In genomic region chr7:100366411-100367250, GRCh38 we compare ENCODE assay signal across 12 cellular contexts. TPM values are rescaled to one million over a fixed set of nuclear protein-coding genes. Genes with fewer than 3 reads are reported as not detected.
DNase-seq lines count a peak whose midpoint lies in the region; ATAC-seq, FAIRE-seq and TF ChIP-seq lines count a peak whose summit lies in the region.
"Had no signal": no experiment of that assay in that cellular context is flagged by ENCODE, and none has a peak within 500 bp of the region (broad histone marks: within the 10 kb centered on the region; RNA-seq: fewer than 3 reads in every experiment).

No MANE protein-coding gene starts in this region.

- H3K9ac ChIP-seq in MM.1S (ENCODE audit: low read length) (peak overlapping the region; percentile 76), K562 (ENCODE audit: insufficient read depth in 1 of 2, low read depth in 2 of 2, low read length in 2 of 2) (peak overlapping the region in 1 of 2 experiments; percentile 80; a peak in 2 of 4 replicates)

- H3K4me1 ChIP-seq in MM.1S (ENCODE audit: low read length) (peaks cover 36% of the 10 kb centered on the region), K562 (replicated peaks in 1 of 2; ENCODE audit: control insufficient read depth in 2 of 2, insufficient read depth in 2 of 2, low read length in 2 of 2) (peaks cover 7 to 14% of the 10 kb centered on the region in 2 experiments; a peak in 4 of 5 replicates)

- H3K4me3 Mint-ChIP-seq in activated CD4-positive, alpha-beta T cell treated with anti-CD3 and anti-CD28 coated beads, Interleukin-2, amount 10 ng/mL, durations not matched to agents 24 days and 14 days: no peak overlapping the region

- TF ChIP-seq RAD21 in K562 (CRISPR knock-in tag; conservative IDR thresholded peaks at IDR 0.05 in 1 of 2, IDR thresholded peaks at IDR 0.05 in 1 of 2): no peak

- CTCF ChIA-PET in K562 (lab: Yijun Ruan, JAX; ENCODE audit: low intra/inter-chr PET ratio): no interaction called here

- H2AFZ ChIP-seq in MM.1S (ENCODE audit: low read length) (no peak overlapping the region), K562 (ENCODE audit: low read depth, low read length) (no peak overlapping the region)

- no peak for FAIRE-seq in K562 (lab: Jason Lieb, UNC)

- TF ChIP-seq POLR2A in K562 (conservative IDR thresholded peaks at IDR 0.05): peak; percentile 66

- H3K79me2 ChIP-seq in MM.1S (ENCODE audit: low read length) (0 out of 2 replicates have a peak, but pooled peaks cover 4% of the 10 kb centered on the region), K562 (ENCODE audit: control insufficient read depth, insufficient read depth, low read length) (no peaks in the 10 kb centered on the region)

- intact Hi-C loops in activated CD4-positive, alpha-beta T cell treated with anti-CD3 and anti-CD28 coated beads, Interleukin-2, amount 10 ng/mL, durations not matched to agents 24 days and 14 days (cut with micrococcal nuclease): no loop called here
- intact Hi-C loops in K562 (cut with micrococcal nuclease): no loop called here

- in situ Hi-C loops in K562 (cut with MboI): no loop called here

- H3K9me3 ChIP-seq in MM.1S (replicated peaks; ENCODE audit: insufficient read depth, low read length): no peaks in the 10 kb centered on the region
- H3K9me3 ChIP-seq in K562 (replicated peaks; ENCODE audit: control insufficient read depth, insufficient read depth, low read depth, low read length): no peaks in the 10 kb centered on the region

- H3K9me3 Mint-ChIP-seq in activated CD4-positive, alpha-beta T cell treated with anti-CD3 and anti-CD28 coated beads, Interleukin-2, amount 10 ng/mL, durations not matched to agents 24 days and 14 days: peaks cover 4% of the 10 kb centered on the region

- peaks cover 56% of the 10 kb centered on the region for H3F3A ChIP-seq in MM.1S (ENCODE audit: insufficient read depth, low read length)

- no peaks in the 10 kb centered on the region for H3K27me3 ChIP-seq in MM.1S (replicated peaks; ENCODE audit: insufficient read depth, low read length)
- no peaks in the 10 kb centered on the region for H3K27me3 ChIP-seq in K562 (ENCODE audit: control insufficient read depth in 2 of 2, insufficient read depth in 2 of 2, low read length in 2 of 2)

- no peaks in the 10 kb centered on the region for H3K27me3 Mint-ChIP-seq in activated CD4-positive, alpha-beta T cell treated with anti-CD3 and anti-CD28 coated beads, Interleukin-2, amount 10 ng/mL, durations not matched to agents 24 days and 14 days

- H3K4me3 ChIP-seq in MM.1S (ENCODE audit: low read length) (peak overlapping the region; percentile 0; the same call in 1 of the 2 replicates), K562 (no peak overlapping the region)

- ATAC-seq in K562 (peak; percentile 2), GM19328 (IDR thresholded peaks at IDR 0.05; ENCODE audit: unreplicated experiment) (no peak)

- H4K20me1 ChIP-seq in MM.1S (ENCODE audit: insufficient read depth, low read length): no peaks in the 10 kb centered on the region
- H4K20me1 ChIP-seq in K562 (replicated peaks; ENCODE audit: control insufficient read depth, insufficient read depth, low read length): no peaks in the 10 kb centered on the region

- POLR2A ChIA-PET in K562 (lab: Yijun Ruan, JAX): interaction anchor here (0.5 to 0.6 kb wide), 2 partner anchors 12 to 1396 kb away, joined by 3 read pairs; no protein-coding TSS in a partner anchor

- 78% methylated on average over 16 of the region's 16 CpGs for WGBS in K562 (ENCODE audit: insufficient coverage, low coverage, missing lambda C conversion rate)

- H3K4me1 Mint-ChIP-seq in activated CD4-positive, alpha-beta T cell treated with anti-CD3 and anti-CD28 coated beads, Interleukin-2, amount 10 ng/mL, durations not matched to agents 24 days and 14 days: peaks cover 29% of the 10 kb centered on the region

- peaks cover 54% of the 10 kb centered on the region for H3K36me3 Mint-ChIP-seq in activated CD4-positive, alpha-beta T cell treated with anti-CD3 and anti-CD28 coated beads, Interleukin-2, amount 10 ng/mL, durations not matched to agents 24 days and 14 days (ENCODE audit: low read depth)

- H3K9me1 ChIP-seq in K562 (ENCODE audit: control insufficient read depth, insufficient read depth, low read length): peaks cover 4% of the 10 kb centered on the region

- no peak for DNase-seq in activated CD4-positive, alpha-beta T cell treated with anti-CD3 and anti-CD28 coated beads, Interleukin-2, amount 10 ng/mL, durations not matched to agents 24 days and 14 days
- DNase-seq in activated CD4-positive, alpha-beta T cell treated with anti-CD3 and anti-CD28 coated beads for 4 hours: no peak
- DNase-seq in MM.1S (no peak), K562 (ENCODE audit: extremely low read depth in 1 of 4, low spot score in 3 of 4) (peak in 2 of 4 experiments; percentile 20 to 23), nucleus accumbens (lab: John Stamatoyannopoulos, UW) (no peak), amniotic stem cell (lab: John Stamatoyannopoulos, UW) (no peak)
- DNase-seq in stimulated activated CD8-positive, alpha-beta memory T cell treated with anti-CD3 and anti-CD28 coated beads, Interleukin-4, amount 100 ng/mL, for 48 hours: peak; percentile 73
- DNase-seq: effector CD4-positive, alpha-beta T cell; NCI-H1417 had no signal

- H3K27ac ChIP-seq in MM.1S (ENCODE audit: low read length) (peak overlapping the region; percentile 95), K562 (ENCODE audit: extremely low read depth, low read depth, low read length) (no peak overlapping the region)

- H3K27ac Mint-ChIP-seq in activated CD4-positive, alpha-beta T cell treated with anti-CD3 and anti-CD28 coated beads, Interleukin-2, amount 10 ng/mL, durations not matched to agents 24 days and 14 days: peak overlapping the region; percentile 85

- BruUV-seq in K562 (replicated peaks; lab: Mats Ljungman, UMichigan): no TSS peak

- no peaks in the 10 kb centered on the region for H3K9me2 ChIP-seq in MM.1S (replicated peaks; ENCODE audit: insufficient read depth, low read length)

- no peak for TF ChIP-seq EP300 in K562 (IDR thresholded peaks at IDR 0.05; ENCODE audit: low read length)

- no peak for TF ChIP-seq CTCF in MM.1S (IDR thresholded peaks at IDR 0.05; ENCODE audit: low read length)
- TF ChIP-seq CTCF in K562 (IDR thresholded peaks at IDR 0.05 in 2 of 3, conservative IDR thresholded peaks at IDR 0.05 in 1 of 3; ENCODE audit: insufficient read depth in 2 of 3, low read depth in 1 of 3, low read length in 3 of 3): no peak

- no peaks in the 10 kb centered on the region for H3K36me3 ChIP-seq in MM.1S (replicated peaks; ENCODE audit: insufficient read depth, low read length)
- H3K36me3 ChIP-seq in K562 (ENCODE audit: control insufficient read depth, insufficient read depth, low read length): peaks cover 39% of the 10 kb centered on the region

- H3K4me2 ChIP-seq in MM.1S (ENCODE audit: low read depth, low read length): peak overlapping the region; percentile 76; the same call in 1 of the 2 replicates
- H3K4me2 ChIP-seq in K562 (ENCODE audit: insufficient read depth, low read length): no peak overlapping the region

RNA-seq across cellular contexts. Expression of gene PILRA, which starts 6.7 kb away (rescaled TPM):
- 9.8 and 11.6 TPM in 2 replicates for total RNA-seq in activated CD4-positive, alpha-beta T cell treated with anti-CD3 and anti-CD28 coated beads, Interleukin-2, amount 10 ng/mL, durations not matched to agents 24 days and 14 days
- 9.0 and 11.0 TPM in 2 replicates for total RNA-seq in K562 (2011; cell fraction: chromatin; rRNA removed; ENCODE audit: low replicate concordance)
- 5.9 and 6.2 TPM in 2 replicates for total RNA-seq in K562 (2011; cell fraction: nucleolus; rRNA removed)
- 8.1 and 8.8 TPM in 2 replicates for total RNA-seq in K562 (2011; cell fraction: nucleoplasm; rRNA removed)
- 0.23 and 0.41 TPM in 2 replicates for total RNA-seq in K562 (2014; rRNA removed)
- 0.32 and 0.47 TPM in 2 replicates for total RNA-seq in K562 (2014; rRNA removed; fragmentation: Illumina TruSeq; extraction: Trizol)
- total RNA-seq in K562 (2015; rRNA removed; fragmentation: Illumina TruSeq; extraction: Trizol): 0.34 and 0.65 TPM in 2 replicates
- 0.83 and 0.95 TPM in 2 replicates for total RNA-seq in K562 (2021)
- polyA plus RNA-seq in K562 (2011; rRNA removed): 1.8 and 3.1 TPM in 2 replicates
- polyA plus RNA-seq in K562 (2011; cell fraction: cytosol; rRNA removed): 1.8 and 3.1 TPM in 2 replicates
- polyA plus RNA-seq in K562 (2011; cell fraction: nucleus; rRNA removed): 12.1 and 14.8 TPM in 2 replicates
- 0.79 and 2.9 TPM in 2 replicates for polyA plus RNA-seq in K562 (2012)
- polyA plus RNA-seq in K562 (2014; fragmentation: Illumina TruSeq; extraction: Trizol): 0.73 and 0.93 TPM in 2 replicates
- polyA plus RNA-seq in K562 (2014; fragmentation: Nextera tagmentation; extraction: Ambion mirVana): under 1 TPM; 0.13 to 0.21 TPM
- polyA plus RNA-seq in K562 (2014; rRNA removed): 0.62 and 1.6 TPM in 2 replicates
- polyA minus RNA-seq in K562 (2011; rRNA and poly(A)+ RNA removed): 0.30 TPM in 1 of 2 replicates, not detected in the other
- not detected in 2 replicates for polyA minus RNA-seq in K562 (2011; cell fraction: cytosol; rRNA and poly(A)+ RNA removed)
- polyA minus RNA-seq in K562 (2011; cell fraction: nucleus; rRNA and poly(A)+ RNA removed): 1.1 and 1.6 TPM in 2 replicates
- total RNA-seq: kidney epithelial cell had no signal

RNA-seq across cellular contexts. Expression of gene PILRB, which starts 8.7 kb away (rescaled TPM):
- 74.6 and 78.3 TPM in 2 replicates for total RNA-seq in activated CD4-positive, alpha-beta T cell treated with anti-CD3 and anti-CD28 coated beads, Interleukin-2, amount 10 ng/mL, durations not matched to agents 24 days and 14 days
- total RNA-seq in K562 (2011; cell fraction: chromatin; rRNA removed; ENCODE audit: low replicate concordance): 248 and 523 TPM in 2 replicates
- 303 and 304 TPM in 2 replicates for total RNA-seq in K562 (2011; cell fraction: nucleolus; rRNA removed)
- total RNA-seq in K562 (2011; cell fraction: nucleoplasm; rRNA removed): 245 and 257 TPM in 2 replicates
- 37.0 and 37.7 TPM in 2 replicates for total RNA-seq in K562 (2014; rRNA removed)
- 14.4 and 25.4 TPM in 2 replicates for total RNA-seq in K562 (2014; rRNA removed; fragmentation: Illumina TruSeq; extraction: Trizol)
- total RNA-seq in K562 (2015; rRNA removed; fragmentation: Illumina TruSeq; extraction: Trizol): 30.7 and 32.3 TPM in 2 replicates
- 39.0 and 45.3 TPM in 2 replicates for total RNA-seq in K562 (2021)
- polyA plus RNA-seq in K562 (2011; rRNA removed): 39.2 and 56.1 TPM in 2 replicates
- 30.7 and 45.8 TPM in 2 replicates for polyA plus RNA-seq in K562 (2011; cell fraction: cytosol; rRNA removed)
- polyA plus RNA-seq in K562 (2011; cell fraction: nucleus; rRNA removed): 448 and 634 TPM in 2 replicates
- 39.7 and 51.9 TPM in 2 replicates for polyA plus RNA-seq in K562 (2012)
- 49.9 and 56.7 TPM in 2 replicates for polyA plus RNA-seq in K562 (2014; fragmentation: Illumina TruSeq; extraction: Trizol)
- polyA plus RNA-seq in K562 (2014; fragmentation: Nextera tagmentation; extraction: Ambion mirVana): 1 to 10 TPM; 6.2 to 7.1 TPM
- 94.6 and 99.3 TPM in 2 replicates for polyA plus RNA-seq in K562 (2014; rRNA removed)
- 8.3 and 12.6 TPM in 2 replicates for polyA minus RNA-seq in K562 (2011; rRNA and poly(A)+ RNA removed)
- polyA minus RNA-seq in K562 (2011; cell fraction: cytosol; rRNA and poly(A)+ RNA removed): 2.9 and 8.4 TPM in 2 replicates
- 43.1 and 49.8 TPM in 2 replicates for polyA minus RNA-seq in K562 (2011; cell fraction: nucleus; rRNA and poly(A)+ RNA removed)

RNA-seq across cellular contexts. Expression of gene SPDYE3, which starts 59.1 kb away (rescaled TPM):
- not detected in 2 replicates for total RNA-seq in activated CD4-positive, alpha-beta T cell treated with anti-CD3 and anti-CD28 coated beads, Interleukin-2, amount 10 ng/mL, durations not matched to agents 24 days and 14 days
- 0.21 and 0.53 TPM in 2 replicates for total RNA-seq in K562 (2011; cell fraction: chromatin; rRNA removed; ENCODE audit: low replicate concordance)
- not detected in 2 replicates for total RNA-seq in K562 (2011; cell fraction: nucleolus; rRNA removed)
- total RNA-seq in K562 (2011; cell fraction: nucleoplasm; rRNA removed): not detected in 2 replicates
- total RNA-seq in K562 (2014; rRNA removed) (not detected in 2 replicates), K562 (2014; rRNA removed; fragmentation: Illumina TruSeq; extraction: Trizol) (not detected in 2 replicates), K562 (2015; rRNA removed; fragmentation: Illumina TruSeq; extraction: Trizol) (not detected in 2 replicates), K562 (2021) (not detected in 2 replicates)
- polyA plus RNA-seq in K562 (2011; rRNA removed) (0.04 TPM in 1 of 2 replicates, not detected in the other), K562 (2014; fragmentation: Illumina TruSeq; extraction: Trizol) (not detected in 2 replicates), K562 (2014; fragmentation: Nextera tagmentation; extraction: Ambion mirVana) (1 to 10 TPM; 1.2 to 3.3 TPM), K562 (2014; rRNA removed) (not detected in 2 replicates)
- polyA plus RNA-seq in K562 (2011; cell fraction: cytosol; rRNA removed): not detected in 2 replicates
- polyA plus RNA-seq in K562 (2011; cell fraction: nucleus; rRNA removed): not detected in 2 replicates
- polyA plus RNA-seq in K562 (2012): 6.0 and 10.3 TPM in 2 replicates
- not detected in 2 replicates for polyA minus RNA-seq in K562 (2011; rRNA and poly(A)+ RNA removed)
- not detected in 2 replicates for polyA minus RNA-seq in K562 (2011; cell fraction: cytosol; rRNA and poly(A)+ RNA removed)
- not detected in 2 replicates for polyA minus RNA-seq in K562 (2011; cell fraction: nucleus; rRNA and poly(A)+ RNA removed)
- total RNA-seq: A673, kidney epithelial cell had no signal
